In genomic region chr11:93652679-93653078, GRCh38 we compare ENCODE assay signal across 1 cellular context.
TF ChIP-seq lines count a peak whose summit lies in the region.

No MANE protein-coding gene starts in this region.

TF ChIP-seq in SK-N-SH, 30 proteins besides CTCF, POLR2A, EP300 and RAD21 (continued from another document):
- TF ChIP-seq REST (IDR thresholded peaks at IDR 0.05; ENCODE audit: low read depth, low read length), result no peak
- no peak for TF ChIP-seq EZH2phosphoT487 (IDR thresholded peaks at IDR 0.05; ENCODE audit: borderline replicate concordance, low read depth)
- no peak for TF ChIP-seq USF2 (IDR thresholded peaks at IDR 0.05; ENCODE audit: borderline replicate concordance, low read depth, low read length)
